16 cellular contexts compared by ENCODE assay signal in genomic region chr10:33900591-33900990, GRCh38.
A peak's percentile ranks its signal among the peaks of the same experiment; 100 is the strongest.
DNase-seq lines count a peak whose midpoint lies in the region; ATAC-seq, FAIRE-seq and TF ChIP-seq lines count a peak whose summit lies in the region.
"Had no signal": no experiment of that assay in that cellular context is flagged by ENCODE, and none has a peak within 500 bp of the region (broad histone marks: within the 10 kb centered on the region; RNA-seq: fewer than 3 reads in every experiment).

No MANE protein-coding gene starts in this region.

- no peaks in the 10 kb centered on the region for H3K27me3 ChIP-seq in left lung
- H3K27me3 ChIP-seq in upper lobe of right lung, result no peaks in the 10 kb centered on the region
- peaks cover 7% of the 10 kb centered on the region for H3K27me3 ChIP-seq in CD4-positive, alpha-beta T cell (ENCODE audit: control insufficient read depth, insufficient read depth, low read length)
- H3K27me3 ChIP-seq: cardiac muscle cell, MG63 had no signal

- DNase-seq in NCI-H2227 (lab: John Stamatoyannopoulos, UW; ENCODE audit: unreplicated experiment), result peak; percentile 33
- no peak for DNase-seq in NCI-H2227 treated with DMSO at 0.1 percent for 48 hours (lab: John Stamatoyannopoulos, UW)
- no peak for DNase-seq in left lung
- DNase-seq in upper lobe of right lung, result no peak
- DNase-seq in CD4-positive, alpha-beta T cell, result no peak
- DNase-seq in activated T-cell treated with anti-CD3 and anti-CD28 coated beads for 4 hours, result no peak
- DNase-seq: ACHN; activated CD4-positive, alpha-beta T cell treated with anti-CD3 and anti-CD28 coated beads, Interleukin-2, amount 50 U/mL, for 48 hours; NCI-H226; T-helper 17 cell had no signal

- CTCF ChIA-PET in CD4-positive, alpha-beta T cell (lab: Charles Lee), result no interaction called here

- peaks cover 0 to 2% of the 10 kb centered on the region in 2 donors for H3K9me3 ChIP-seq in left lung
- H3K9me3 ChIP-seq in upper lobe of right lung, result no peaks in the 10 kb centered on the region
- no peaks in the 10 kb centered on the region for H3K9me3 ChIP-seq in CD4-positive, alpha-beta T cell (ENCODE audit: control insufficient read depth, low read length)

- peak overlapping the region; percentile 4 to 57 for H3K27ac ChIP-seq in left lung
- peak overlapping the region; percentile 43 for H3K27ac ChIP-seq in upper lobe of right lung
- H3K27ac ChIP-seq in CD4-positive, alpha-beta T cell (ENCODE audit: low read depth, low read length), result no peak overlapping the region
- H3K27ac ChIP-seq: cardiac muscle cell had no signal

- H3K27me3 Mint-ChIP-seq in CD4-positive, alpha-beta T cell, result peaks cover 11% of the 10 kb centered on the region

- FAIRE-seq in endometrium (lab: Jason Lieb, UNC), result peak; percentile 41

- ATAC-seq in left lung, result peak; percentile 54
- no peak for ATAC-seq in upper lobe of right lung
- no peak for ATAC-seq in CD4-positive, alpha-beta T cell (ENCODE audit: poor library complexity)
- no peak for ATAC-seq in esophagus mucosa
- ATAC-seq: Panc1, T-helper 17 cell had no signal

- intact Hi-C loops in left lung (cut with DNase I), result no loop called here
- intact Hi-C loops in upper lobe of right lung (cut with DNase I), result no loop called here
- intact Hi-C loops in CD4-positive, alpha-beta T cell (cut with DNase I, micrococcal nuclease), result no loop called here

- H3K9me3 Mint-ChIP-seq in CD4-positive, alpha-beta T cell, result no peaks in the 10 kb centered on the region
- H3K9me3 Mint-ChIP-seq: activated T-helper 2 cell treated with anti-CD3 and anti-CD28 coated beads, Interferon-gamma antibody, Interleukin-2, Interleukin-4, amounts not matched to agents 10 μg/mL and 5 μg/mL and 100 μg/mL, durations not matched to agents 14 hours and 24 hours and 36 hours had no signal

- TF ChIP-seq CTCF in left lung (IDR thresholded peaks at IDR 0.05), result no peak
- TF ChIP-seq CTCF in upper lobe of right lung (IDR thresholded peaks at IDR 0.05), result no peak
- TF ChIP-seq CTCF in CD4-positive, alpha-beta T cell (IDR thresholded peaks at IDR 0.05), result no peak

- no peaks in the 10 kb centered on the region for H3K36me3 Mint-ChIP-seq in CD4-positive, alpha-beta T cell (ENCODE audit: low read depth)

- H3K27ac Mint-ChIP-seq in CD4-positive, alpha-beta T cell, result no peak overlapping the region
- H3K27ac Mint-ChIP-seq: activated T-helper 2 cell treated with anti-CD3 and anti-CD28 coated beads, Interferon-gamma antibody, Interleukin-2, Interleukin-4, amounts not matched to agents 10 μg/mL and 5 μg/mL and 100 μg/mL, durations not matched to agents 14 hours and 24 hours and 36 hours; T-helper 17 cell had no signal

- H3K4me1 Mint-ChIP-seq in CD4-positive, alpha-beta T cell (ENCODE audit: low read depth), result no peaks in the 10 kb centered on the region
- H3K4me1 Mint-ChIP-seq: T-helper 17 cell had no signal

- H3K4me3 ChIP-seq in left lung (no peak overlapping the region), upper lobe of right lung (no peak overlapping the region)
- H3K4me3 ChIP-seq: cardiac muscle cell, MG63 had no signal

- POLR2A ChIA-PET in CD4-positive, alpha-beta T cell (lab: Charles Lee), result no interaction called here

- H3K4me1 ChIP-seq in left lung (no peaks in the 10 kb centered on the region), upper lobe of right lung (peaks cover 13% of the 10 kb centered on the region)

- H3K4me3 Mint-ChIP-seq in CD4-positive, alpha-beta T cell, result no peak overlapping the region
- H3K4me3 Mint-ChIP-seq: T-helper 17 cell had no signal

- H3K36me3 ChIP-seq in left lung, result no peaks in the 10 kb centered on the region
- H3K36me3 ChIP-seq in upper lobe of right lung, result no peaks in the 10 kb centered on the region
- H3K36me3 ChIP-seq: cardiac muscle cell, MG63 had no signal
